Comparison of ENCODE assay signal across 16 cellular contexts in the genomic region with DNA sequence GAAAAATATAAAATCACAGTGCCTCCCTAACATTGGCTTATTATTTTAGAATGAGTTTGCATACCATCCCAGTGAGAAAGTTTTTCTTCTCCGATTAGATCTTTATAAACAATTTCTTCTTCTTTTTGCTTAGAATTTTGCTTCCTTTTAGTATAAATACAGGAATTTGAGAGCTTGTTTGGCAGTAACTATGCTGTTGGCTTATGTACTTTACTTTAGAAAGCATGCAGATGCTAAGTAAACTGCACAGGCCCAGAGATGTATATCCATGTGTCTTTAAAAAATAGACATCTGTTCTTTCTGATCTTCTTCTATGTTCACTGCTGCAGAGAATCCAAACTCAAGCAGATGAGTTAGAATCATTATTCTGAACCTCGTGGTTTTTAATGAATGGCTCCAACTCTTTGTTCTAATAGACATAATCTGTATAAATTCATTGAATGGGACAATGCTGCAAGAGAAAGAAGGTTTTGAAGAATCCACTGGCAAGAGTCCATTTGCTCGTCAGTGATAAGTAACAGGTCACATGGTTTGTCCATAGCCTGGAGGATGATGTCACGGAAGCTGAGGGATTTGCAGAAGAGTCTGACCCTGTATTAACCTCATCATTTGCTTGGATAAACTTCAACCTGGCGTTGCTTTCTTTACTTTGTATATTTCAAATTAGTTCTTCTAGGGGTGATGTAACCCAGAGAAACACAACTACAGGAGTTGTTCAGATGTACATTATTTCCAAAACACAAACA.
A peak's percentile ranks its signal among the peaks of the same experiment; 100 is the strongest.
DNase-seq lines count a peak whose midpoint lies in the region; ATAC-seq and TF ChIP-seq lines count a peak whose summit lies in the region.
"Had no signal": no experiment of that assay in that cellular context is flagged by ENCODE, and none has a peak within 500 bp of the region (broad histone marks: within the 10 kb centered on the region; RNA-seq: fewer than 3 reads in every experiment).

No MANE protein-coding gene starts in this region.

- no peaks in the 10 kb centered on the region for H3K79me1 ChIP-seq in IMR-90 (ENCODE audit: low read depth in 1 of 2, low read length in 2 of 2)

- CTCF ChIA-PET in IMR-90 (lab: Yijun Ruan, JAX): interaction anchor here (0.6 to 1.1 kb wide), 2 partner anchors 41 to 316 kb away, joined by 3 read pairs; no protein-coding TSS in a partner anchor

- no peak overlapping the region for H3K14ac ChIP-seq in IMR-90 (replicated peaks; ENCODE audit: low read depth, low read length)

- ATAC-seq in IMR-90 (ENCODE audit: low read depth) (peak; percentile 88), heart right ventricle (peak in 5 of 8 donors; percentile 40 to 58 (median 52)), foreskin keratinocyte (no peak), HG03135 (IDR thresholded peaks at IDR 0.05; ENCODE audit: unreplicated experiment) (no peak)
- ATAC-seq: HCT116; natural killer cell treated with Interleukin-12 subunit alpha and Interleukin-12 subunit beta and Interleukin-15 and Interleukin-18, amount 100 ng/mL, for 72 hours had no signal

- in situ Hi-C loops in IMR-90 (cut with MboI; ENCODE audit: low sequenced_read_pairs): no loop called here
- in situ Hi-C loops in astrocyte of the spinal cord (cut with HindIII; ENCODE audit: low sequenced_read_pairs): no loop called here

- peak overlapping the region; percentile 48 for H2BK5ac ChIP-seq in IMR-90 (ENCODE audit: low read depth, low read length, poor library complexity, severe bottlenecking)

- H2BK15ac ChIP-seq in IMR-90 (ENCODE audit: low read depth, low read length): no peak overlapping the region

- dilution Hi-C loops in IMR-90 (cut with HindIII; ENCODE audit: low sequenced_read_pairs, unreplicated experiment): no loop called here

- H3K27me3 ChIP-seq in IMR-90 (ENCODE audit: control insufficient read depth, insufficient read depth, low read length): no peaks in the 10 kb centered on the region; the same call in 1 of the 2 replicates
- H3K27me3 ChIP-seq in heart right ventricle: peaks cover 0 to 13% (median 0%) of the 10 kb centered on the region in 7 donors
- peaks cover 3% of the 10 kb centered on the region for H3K27me3 ChIP-seq in foreskin keratinocyte
- H3K27me3 ChIP-seq: heart left ventricle, sigmoid colon had no signal

- no peaks in the 10 kb centered on the region for H3K9me3 Mint-ChIP-seq in activated naive CD8-positive, alpha-beta T cell treated with anti-CD3 and anti-CD28 coated beads for 36 hours
- H3K9me3 Mint-ChIP-seq: natural killer cell treated with Interleukin-12 subunit alpha and Interleukin-12 subunit beta and Interleukin-15 and Interleukin-18, amount 100 ng/mL, for 72 hours had no signal

- POLR2A ChIA-PET in IMR-90 (lab: Charles Lee; ENCODE audit: unreplicated experiment): no interaction called here

- intact Hi-C loops in IMR-90 (cut with micrococcal nuclease) (loop anchor here (1.0 kb wide), 1 partner anchor 134 kb away; no protein-coding TSS in a partner anchor), heart right ventricle (cut with DNase I) (loop anchor here in 1 of 10 donors (10.0 kb wide), 1 partner anchor 575 kb away; no protein-coding TSS in a partner anchor)

- H4K8ac ChIP-seq in IMR-90 (ENCODE audit: low read depth in 2 of 2, low read length in 2 of 2): no peak overlapping the region

- BruUV-seq in IMR-90 (replicated peaks; lab: Mats Ljungman, UMichigan): no TSS peak

- no peak overlapping the region for H3K4me3 Mint-ChIP-seq in activated naive CD8-positive, alpha-beta T cell treated with anti-CD3 and anti-CD28 coated beads for 36 hours
- H3K4me3 Mint-ChIP-seq: natural killer cell treated with Interleukin-12 subunit alpha and Interleukin-12 subunit beta and Interleukin-15 and Interleukin-18, amount 100 ng/mL, for 72 hours had no signal

- H3K56ac ChIP-seq in IMR-90 (ENCODE audit: extremely low read depth, insufficient read depth, low read length): no peak overlapping the region

- no peak overlapping the region for H3K9ac ChIP-seq in IMR-90 (ENCODE audit: low read depth, low read length)

- H2BK120ac ChIP-seq in IMR-90 (ENCODE audit: low read depth, low read length): 0 out of 2 replicates have a peak overlapping the region, but pooled peaks have one; percentile 45

- H3K4me3 ChIP-seq in IMR-90 (ENCODE audit: insufficient read depth, low read depth, low read length) (no peak overlapping the region), astrocyte of the spinal cord (ENCODE audit: low read depth, low read length) (no peak overlapping the region), heart right ventricle (no peak overlapping the region)
- H3K4me3 ChIP-seq: heart left ventricle, sigmoid colon had no signal

- DNase-seq in IMR-90 (peak; percentile 94), astrocyte of the spinal cord (ENCODE audit: low read depth, low spot score) (peak; percentile 46), heart right ventricle (peak in 1 of 2 donors; percentile 39), stromal cell of bone marrow (ENCODE audit: low read depth) (peak; percentile 55), foreskin keratinocyte (no peak)
- DNase-seq in activated naive CD8-positive, alpha-beta T cell treated with anti-CD3 and anti-CD28 coated beads for 36 hours: no peak
- DNase-seq: aorta; effector CD8-positive, alpha-beta T cell; Karpas-422; sigmoid colon; stimulated activated naive CD4-positive, alpha-beta T cell treated with Interleukin-2 at 50 U/mL for 16 hours had no signal

- peaks cover 8% of the 10 kb centered on the region for H3K27me3 Mint-ChIP-seq in activated naive CD8-positive, alpha-beta T cell treated with anti-CD3 and anti-CD28 coated beads for 36 hours

- H3K4me1 Mint-ChIP-seq in activated naive CD8-positive, alpha-beta T cell treated with anti-CD3 and anti-CD28 coated beads for 36 hours: no peaks in the 10 kb centered on the region

- no peak overlapping the region for H3K23ac ChIP-seq in IMR-90 (ENCODE audit: low read depth, low read length)

- H3K36me3 Mint-ChIP-seq in activated naive CD8-positive, alpha-beta T cell treated with anti-CD3 and anti-CD28 coated beads for 36 hours: no peaks in the 10 kb centered on the region
- H3K36me3 Mint-ChIP-seq: natural killer cell treated with Interleukin-12 subunit alpha and Interleukin-12 subunit beta and Interleukin-15 and Interleukin-18, amount 100 ng/mL, for 72 hours had no signal

- H3K4ac ChIP-seq in IMR-90 (ENCODE audit: low read depth, low read length): peak overlapping the region; percentile 58; the same call in 1 of the 2 replicates

- no peaks in the 10 kb centered on the region for H3K9me3 ChIP-seq in IMR-90 (ENCODE audit: control insufficient read depth, insufficient read depth, low read length)
- H3K9me3 ChIP-seq in heart right ventricle: no peaks in the 10 kb centered on the region
- H3K9me3 ChIP-seq: heart left ventricle, sigmoid colon had no signal

- H2BK20ac ChIP-seq in IMR-90 (ENCODE audit: low read depth, low read length): peak overlapping the region; percentile 43; the same call in 1 of the 2 replicates

- H2AK9ac ChIP-seq in IMR-90 (replicated peaks; ENCODE audit: low read depth, low read length, poor library complexity): no peak overlapping the region

- TF ChIP-seq RAD21 in IMR-90 (IDR thresholded peaks at IDR 0.05; ENCODE audit: low read length): no peak

- H3K4me1 ChIP-seq in IMR-90 (ENCODE audit: control insufficient read depth, insufficient read depth, low read length) (peaks cover 11% of the 10 kb centered on the region), heart right ventricle (peaks cover 0 to 12% (median 2%) of the 10 kb centered on the region in 9 donors), foreskin keratinocyte (no peaks in the 10 kb centered on the region)

- TF ChIP-seq CTCF in IMR-90 (conservative IDR thresholded peaks at IDR 0.05; ENCODE audit: low read depth, low read length): no peak
- TF ChIP-seq CTCF in astrocyte of the spinal cord (IDR thresholded peaks at IDR 0.05; ENCODE audit: low read depth, low read length): no peak
- no peak for TF ChIP-seq CTCF in heart right ventricle (IDR thresholded peaks at IDR 0.05)
- TF ChIP-seq CTCF in foreskin keratinocyte (conservative IDR thresholded peaks at IDR 0.05): no peak

- no peak overlapping the region for H4K5ac ChIP-seq in IMR-90 (ENCODE audit: low read depth, low read length)

- H3K4me2 ChIP-seq in IMR-90 (ENCODE audit: low read depth, low read length): peak overlapping the region; percentile 43

- H3K27ac ChIP-seq in IMR-90 (ENCODE audit: insufficient read depth, low read length): peak overlapping the region; percentile 62; the same call in 1 of the 2 replicates
- H3K27ac ChIP-seq in heart right ventricle: no peak overlapping the region
- no peak overlapping the region for H3K27ac ChIP-seq in foreskin keratinocyte
- H3K27ac ChIP-seq: heart left ventricle, HL-60 had no signal

- H4K20me1 ChIP-seq in IMR-90 (ENCODE audit: insufficient read depth, low read length): no peaks in the 10 kb centered on the region

- WGBS in IMR-90 (ENCODE audit: extremely low coverage in 2 of 2, insufficient read length in 1 of 2), 2 experiments: no CpG with 5 or more reads among the region's 5 CpGs
- 50 to 52% methylated on average over 5 of the region's 5 CpGs for WGBS in heart right ventricle, 2 donors

- H2AK5ac ChIP-seq in IMR-90 (ENCODE audit: low read depth, low read length): no peak overlapping the region

- peak overlapping the region; percentile 16 for H3K18ac ChIP-seq in IMR-90 (ENCODE audit: low read depth, low read length)

- H3K27ac Mint-ChIP-seq in activated naive CD8-positive, alpha-beta T cell treated with anti-CD3 and anti-CD28 coated beads for 36 hours: no peak overlapping the region
- H3K27ac Mint-ChIP-seq: natural killer cell treated with Interleukin-12 subunit alpha and Interleukin-12 subunit beta and Interleukin-15 and Interleukin-18, amount 100 ng/mL, for 72 hours had no signal

- no peak overlapping the region for H4K91ac ChIP-seq in IMR-90 (ENCODE audit: insufficient read depth, low read depth, low read length)

- H3K36me3 ChIP-seq in IMR-90 (ENCODE audit: control insufficient read depth, insufficient read depth, low read length): no peaks in the 10 kb centered on the region
- no peaks in the 10 kb centered on the region for H3K36me3 ChIP-seq in heart right ventricle
- H3K36me3 ChIP-seq: heart left ventricle, sigmoid colon had no signal

- no peak for TF ChIP-seq POLR2A in IMR-90 (IDR thresholded peaks at IDR 0.05; ENCODE audit: low read depth, low read length)

- no peak overlapping the region for H2AFZ ChIP-seq in IMR-90 (replicated peaks; ENCODE audit: low read length, poor library complexity)

- peaks cover 8% of the 10 kb centered on the region for H3K9me1 ChIP-seq in IMR-90 (ENCODE audit: insufficient read depth, low read length)

TF ChIP-seq in IMR-90, 13 proteins besides CTCF, POLR2A, EP300 and RAD21:
- no peak for TF ChIP-seq MAFK (IDR thresholded peaks at IDR 0.05; ENCODE audit: low read depth, low read length)
- TF ChIP-seq, protein P1, sequence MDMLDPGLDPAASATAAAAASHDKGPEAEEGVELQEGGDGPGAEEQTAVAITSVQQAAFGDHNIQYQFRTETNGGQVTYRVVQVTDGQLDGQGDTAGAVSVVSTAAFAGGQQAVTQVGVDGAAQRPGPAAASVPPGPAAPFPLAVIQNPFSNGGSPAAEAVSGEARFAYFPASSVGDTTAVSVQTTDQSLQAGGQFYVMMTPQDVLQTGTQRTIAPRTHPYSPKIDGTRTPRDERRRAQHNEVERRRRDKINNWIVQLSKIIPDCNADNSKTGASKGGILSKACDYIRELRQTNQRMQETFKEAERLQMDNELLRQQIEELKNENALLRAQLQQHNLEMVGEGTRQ (IDR thresholded peaks at IDR 0.05; ENCODE audit: low read depth, low read length): peak; percentile 74

Comparison
In these comparisons a context has a peak if more than half of its experiments do, and no peak if none do; other contexts are left out.
1. ATAC-seq: peak in IMR-90 (single experiment) and heart right ventricle (5 of 8); none in foreskin keratinocyte (single experiment) and HG03135 (single experiment).
2. DNase-seq: peak in IMR-90 (single experiment), astrocyte of the spinal cord (single experiment) and stromal cell of bone marrow (single experiment); none in activated naive CD8-positive, alpha-beta T cell treated with anti-CD3 and anti-CD28 coated beads for 36 hours (single experiment) and foreskin keratinocyte (0 of 2).